Comparison of ENCODE assay signal across 8 cellular contexts in the genomic region with DNA sequence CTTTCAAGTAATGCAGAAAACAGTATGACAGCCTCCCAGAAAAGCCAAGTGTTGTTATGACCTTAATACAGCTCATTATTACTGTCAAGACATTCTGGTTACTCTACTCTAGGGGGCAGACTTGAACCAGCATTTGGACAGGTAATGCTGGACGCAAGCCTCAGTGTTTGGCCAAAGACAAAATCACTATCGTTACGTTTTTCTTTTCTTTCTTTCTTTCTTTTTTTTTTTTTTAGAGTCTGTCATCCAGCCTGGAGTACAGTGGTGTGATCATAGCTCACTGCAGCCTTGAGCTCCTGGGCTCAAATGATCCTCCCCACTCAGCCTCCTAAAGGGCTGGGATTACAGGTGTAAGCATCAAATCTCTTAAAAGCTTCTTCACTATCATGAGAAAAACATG. TPM values are rescaled to one million over a fixed set of nuclear protein-coding genes. Genes with fewer than 3 reads are reported as not detected.
DNase-seq lines count a peak whose midpoint lies in the region; ATAC-seq, FAIRE-seq and TF ChIP-seq lines count a peak whose summit lies in the region.

No MANE protein-coding gene starts in this region.

- no peak for TF ChIP-seq EP300 in suprapubic skin (IDR thresholded peaks at IDR 0.05)

- H3K9me3 ChIP-seq in suprapubic skin: no peaks in the 10 kb centered on the region

- H3K27ac ChIP-seq in suprapubic skin: no peak overlapping the region

- TF ChIP-seq CTCF in suprapubic skin (IDR thresholded peaks at IDR 0.05): peak; percentile 50 to 85

- 4% methylated on average over 3 of the region's 3 CpGs for WGBS in suprapubic skin

- in situ Hi-C loops in T47D (cut with HindIII; ENCODE audit: low pct_unique_long_range_greater_than_20kb, low sequenced_read_pairs): no loop called here

- ATAC-seq in GM21381 (IDR thresholded peaks at IDR 0.05; ENCODE audit: unreplicated experiment) (peak; percentile 83), HG03520 (IDR thresholded peaks at IDR 0.05; ENCODE audit: unreplicated experiment) (peak; percentile 84)

- no peak overlapping the region for H3K4me3 ChIP-seq in suprapubic skin

- H3K36me3 ChIP-seq in suprapubic skin: no peaks in the 10 kb centered on the region

- H3K4me1 ChIP-seq in suprapubic skin: peaks cover 3% of the 10 kb centered on the region

- TF ChIP-seq POLR2A in suprapubic skin (IDR thresholded peaks at IDR 0.05): no peak

- FAIRE-seq in islet of Langerhans (lab: Jason Lieb, UNC): peak; percentile 97

- peak; percentile 17 for DNase-seq in activated CD4-positive, alpha-beta T cell treated with anti-CD3 and anti-CD28 coated beads for 48 hours
- no peak for DNase-seq in activated CD4-positive, alpha-beta T cell treated with anti-CD3 and anti-CD28 coated beads, Interleukin-2, amount 50 U/mL, for 4 hours
- DNase-seq in NCI-H526 treated with DMSO at 0.1 percent for 48 hours (lab: John Stamatoyannopoulos, UW): peak; percentile 4
- peak; percentile 49 to 79 for DNase-seq in T47D (ENCODE audit: low read depth in 1 of 2, low spot score in 1 of 2)
- no peak for DNase-seq in suprapubic skin (ENCODE audit: low spot score in 2 of 2)

- no peaks in the 10 kb centered on the region for H3K27me3 ChIP-seq in suprapubic skin

RNA-seq across cellular contexts. Expression of gene TMEM45A, which starts 29.4 kb away (rescaled TPM):
- total RNA-seq in suprapubic skin: 100 to 1,000 TPM; 189 to 746 (median 494) TPM

Comparison
In these comparisons a context has a peak if more than half of its experiments do, and no peak if none do; other contexts are left out.
1. DNase-seq: peak in activated CD4-positive, alpha-beta T cell treated with anti-CD3 and anti-CD28 coated beads for 48 hours (single experiment), NCI-H526 treated with DMSO at 0.1 percent for 48 hours (single experiment) and T47D (2 of 2); none in activated CD4-positive, alpha-beta T cell treated with anti-CD3 and anti-CD28 coated beads, Interleukin-2, amount 50 U/mL, for 4 hours (0 of 2) and suprapubic skin (0 of 2).